Comparison of ENCODE assay signal across 19 cellular contexts in genomic region chr1:106517218-106517617, GRCh38.
DNase-seq lines count a peak whose midpoint lies in the region; FAIRE-seq and TF ChIP-seq lines count a peak whose summit lies in the region.
"Had no signal": no experiment of that assay in that cellular context is flagged by ENCODE, and none has a peak within 500 bp of the region (broad histone marks: within the 10 kb centered on the region; RNA-seq: fewer than 3 reads in every experiment).

No MANE protein-coding gene starts in this region.

- H2AK5ac ChIP-seq in H1 (ENCODE audit: low read depth, low read length) = no peak overlapping the region

- H3K9me3 ChIP-seq in NT2/D1 (ENCODE audit: insufficient read depth, low read length) = no peaks in the 10 kb centered on the region
- no peaks in the 10 kb centered on the region for H3K9me3 ChIP-seq in H1 (ENCODE audit: insufficient read depth in 2 of 2, low read depth in 1 of 2, low read length in 1 of 2)
- H3K9me3 ChIP-seq in keratinocyte (ENCODE audit: control insufficient read depth, low read depth, low read length) = no peaks in the 10 kb centered on the region
- H3K9me3 ChIP-seq: BE2C had no signal

- no peak overlapping the region for H3K4ac ChIP-seq in H1 (replicated peaks; ENCODE audit: insufficient read length, low read depth, low read length)

- H2BK120ac ChIP-seq in H1 (replicated peaks; ENCODE audit: low read depth, low read length) = no peak overlapping the region

- no peak overlapping the region for H3K18ac ChIP-seq in H1 (ENCODE audit: extremely low read depth, low read length)

- TF ChIP-seq POLR2A in H1 (IDR thresholded peaks at IDR 0.05; ENCODE audit: control extremely low read depth in 1 of 2, low read depth in 2 of 2, low read length in 2 of 2) = no peak

- H3K9ac ChIP-seq in NT2/D1 (ENCODE audit: insufficient read length, low read depth) = no peak overlapping the region
- no peak overlapping the region for H3K9ac ChIP-seq in H1 (replicated peaks in 1 of 4; ENCODE audit: extremely low read depth in 1 of 4, low read depth in 3 of 4, low read length in 3 of 4)
- no peak overlapping the region for H3K9ac ChIP-seq in keratinocyte (ENCODE audit: control insufficient read depth, extremely low read depth, insufficient read depth, low read length)

- no peaks in the 10 kb centered on the region for H3K79me1 ChIP-seq in H1 (ENCODE audit: low read depth, low read length)

- no peak overlapping the region for H3K4me3 ChIP-seq in NT2/D1 (ENCODE audit: insufficient read length, low read depth)
- H3K4me3 ChIP-seq in H1 (ENCODE audit: extremely low read depth in 1 of 4, insufficient read depth in 2 of 4, low read depth in 3 of 4, low read length in 4 of 4) = no peak overlapping the region
- H3K4me3 ChIP-seq in keratinocyte (ENCODE audit: control insufficient read depth in 2 of 3, extremely low read depth in 1 of 3, insufficient read depth in 2 of 3, low read depth in 1 of 3, low read length in 3 of 3) = no peak overlapping the region
- H3K4me3 ChIP-seq in foreskin fibroblast (ENCODE audit: low read depth in 1 of 2, low read length in 2 of 2) = no peak overlapping the region
- H3K4me3 ChIP-seq: K562 had no signal

- H3K14ac ChIP-seq in H1 (ENCODE audit: insufficient read length) = no peak overlapping the region

- no peaks in the 10 kb centered on the region for H4K20me1 ChIP-seq in H1 (replicated peaks in 1 of 2; ENCODE audit: control insufficient read depth in 1 of 2, insufficient read depth in 2 of 2, low read length in 2 of 2)
- no peaks in the 10 kb centered on the region for H4K20me1 ChIP-seq in keratinocyte (ENCODE audit: control insufficient read depth, extremely low read depth, insufficient read depth, low read length)

- no peak for TF ChIP-seq RAD21 in H1 (IDR thresholded peaks at IDR 0.05 in 1 of 2, conservative IDR thresholded peaks at IDR 0.05 in 1 of 2; ENCODE audit: low read depth in 2 of 2, low read length in 2 of 2)

- H3K27ac ChIP-seq in H1 (ENCODE audit: low read depth, low read length) = no peak overlapping the region
- no peak overlapping the region for H3K27ac ChIP-seq in keratinocyte (ENCODE audit: control insufficient read depth, insufficient read depth, low read length)

- WGBS in H1 (ENCODE audit: extremely low coverage in 1 of 2, insufficient coverage in 1 of 2, insufficient read length in 1 of 2, insufficient replicate concordance in 2 of 2, low coverage in 1 of 2, low lambda C conversion rate in 2 of 2, missing lambda C conversion rate in 1 of 2), 2 experiments = 63% methylated on average over 3 of the region's 3 CpGs; no CpG with 5 or more reads in 1 of the 2 experiments

- H3K4me1 ChIP-seq in NT2/D1 (ENCODE audit: insufficient read depth, insufficient read length) (no peaks in the 10 kb centered on the region), H1 (replicated peaks in 1 of 4; ENCODE audit: control insufficient read depth in 3 of 4, insufficient read depth in 4 of 4, low read length in 3 of 4) (peaks cover 0 to 4% (median 1%) of the 10 kb centered on the region in 4 experiments; a peak in 3 of 7 replicates), keratinocyte (ENCODE audit: control insufficient read depth, extremely low read depth, insufficient read depth, low read length) (no peaks in the 10 kb centered on the region)
- H3K4me1 ChIP-seq: BE2C had no signal

- H2BK15ac ChIP-seq in H1 (ENCODE audit: low read length) = no peak overlapping the region

- no peaks in the 10 kb centered on the region for H3K9me1 ChIP-seq in keratinocyte (ENCODE audit: control insufficient read depth, extremely low read depth, insufficient read depth, low read length)

- no peak overlapping the region for H3K56ac ChIP-seq in H1 (replicated peaks; ENCODE audit: insufficient read length, low read depth, low read length)

- FAIRE-seq in H1 (lab: Jason Lieb, UNC) (peak; percentile 77), keratinocyte (lab: Jason Lieb, UNC) (no peak)
- FAIRE-seq: A204.1, H54, HTR-8/SVneo, K562 had no signal

- DNase-seq in NT2/D1 (ENCODE audit: low read depth, low spot score) = peak; percentile 22
- DNase-seq in H1 (ENCODE audit: low read depth in 1 of 2, low spot score in 2 of 2) = no peak
- DNase-seq in keratinocyte (ENCODE audit: low read depth, low spot score) = no peak
- DNase-seq in NCI-H2227 (lab: John Stamatoyannopoulos, UW; ENCODE audit: unreplicated experiment) = no peak
- no peak for DNase-seq in foreskin fibroblast
- no peak for DNase-seq in NCI-H82 treated with DMSO at 0.1 percent for 48 hours (lab: John Stamatoyannopoulos, UW; ENCODE audit: unreplicated experiment)
- DNase-seq in SIG-M5 treated with dmso at 0.1 percent for 504 hours (lab: John Stamatoyannopoulos, UW; ENCODE audit: unreplicated experiment) = no peak
- DNase-seq: ACHN; BE2C; C1 segment of cervical spinal cord; CD4-positive, CD25-positive, alpha-beta regulatory T cell; DMS153; DMS79; GF-D8; IMR-90 had no signal

- H3K4me2 ChIP-seq in H1 (ENCODE audit: insufficient read depth in 1 of 2, low read depth in 2 of 2, low read length in 2 of 2) = no peak overlapping the region
- no peak overlapping the region for H3K4me2 ChIP-seq in keratinocyte (ENCODE audit: control insufficient read depth, extremely low read depth, insufficient read depth, low read depth, low read length)

- no peak for TF ChIP-seq EP300 in H1 (IDR thresholded peaks at IDR 0.05; ENCODE audit: borderline replicate concordance in 1 of 2, low read depth in 2 of 2, low read length in 2 of 2)

- H3K79me2 ChIP-seq in H1 (ENCODE audit: control insufficient read depth in 1 of 2, insufficient read depth in 2 of 2, low read length in 2 of 2) = no peaks in the 10 kb centered on the region
- no peaks in the 10 kb centered on the region for H3K79me2 ChIP-seq in keratinocyte (ENCODE audit: control insufficient read depth, insufficient read depth, low read length)

- no peaks in the 10 kb centered on the region for H3K36me3 ChIP-seq in NT2/D1 (ENCODE audit: insufficient read depth, insufficient read length, low read length)
- no peaks in the 10 kb centered on the region for H3K36me3 ChIP-seq in H1 (ENCODE audit: control insufficient read depth in 2 of 4, insufficient read depth in 4 of 4, low read length in 3 of 4)
- H3K36me3 ChIP-seq in keratinocyte (ENCODE audit: control insufficient read depth in 2 of 2, extremely low read depth in 1 of 2, insufficient read depth in 2 of 2, low read length in 2 of 2) = no peaks in the 10 kb centered on the region
- H3K36me3 ChIP-seq: BE2C had no signal

- no peak overlapping the region for H4K5ac ChIP-seq in H1 (ENCODE audit: insufficient read length, low read depth, low read length)

- no peak overlapping the region for H4K8ac ChIP-seq in H1 (ENCODE audit: extremely low read depth, insufficient read depth, low read length)

- no peak overlapping the region for H2BK12ac ChIP-seq in H1 (ENCODE audit: low read depth, low read length)

- no peaks in the 10 kb centered on the region for H3K23me2 ChIP-seq in H1 (ENCODE audit: low read depth, low read length)

- no peak overlapping the region for H2BK5ac ChIP-seq in H1 (ENCODE audit: low read depth, low read length)

- CTCF ChIA-PET in H1 (lab: Charles Lee; ENCODE audit: partially characterized antibody) = no interaction called here

- no peak overlapping the region for H4K91ac ChIP-seq in H1 (replicated peaks; ENCODE audit: insufficient read length, low read length)

- no peak overlapping the region for H3K23ac ChIP-seq in H1 (ENCODE audit: insufficient read length)

- dilution Hi-C loops in keratinocyte (cut with MboI; ENCODE audit: extremely low pct_ligation_motif_present, low sequenced_read_pairs) = no loop called here

- H2BK20ac ChIP-seq in H1 (ENCODE audit: low read length) = no peak overlapping the region

- H3K27me3 ChIP-seq in NT2/D1 (ENCODE audit: insufficient read depth, insufficient read length) = no peaks in the 10 kb centered on the region
- H3K27me3 ChIP-seq in H1 (replicated peaks in 1 of 4; ENCODE audit: control insufficient read depth in 3 of 4, extremely low read depth in 1 of 4, insufficient read depth in 3 of 4, low read length in 3 of 4) = no peaks in the 10 kb centered on the region
- no peaks in the 10 kb centered on the region for H3K27me3 ChIP-seq in keratinocyte (ENCODE audit: control insufficient read depth, extremely low read depth, insufficient read depth, low read length)
- H3K27me3 ChIP-seq: BE2C had no signal

- POLR2A ChIA-PET in H1 (lab: Charles Lee; ENCODE audit: partially characterized antibody) = no interaction called here

- H2AFZ ChIP-seq in H1 (ENCODE audit: low read length) (no peak overlapping the region), keratinocyte (ENCODE audit: control insufficient read depth, low read length) (peak overlapping the region; percentile 16)

- TF ChIP-seq CTCF in H1 (IDR thresholded peaks at IDR 0.05; ENCODE audit: control extremely low read depth in 1 of 3, insufficient read depth in 1 of 3, low read depth in 1 of 3, low read length in 3 of 3) (no peak), keratinocyte (optimal IDR thresholded peaks at IDR 0.05 in 1 of 3, IDR thresholded peaks at IDR 0.05 in 1 of 3, conservative IDR thresholded peaks at IDR 0.05 in 1 of 3; ENCODE audit: extremely low read depth in 1 of 3, insufficient read depth in 2 of 3, low read length in 3 of 3) (no peak), foreskin fibroblast (IDR thresholded peaks at IDR 0.05; ENCODE audit: low read depth, low read length) (no peak)

TF ChIP-seq in H1, 55 proteins besides CTCF, POLR2A, EP300 and RAD21:
- peak; percentile 69; the same call in 1 of the 2 replicates for TF ChIP-seq TEAD4 (IDR thresholded peaks at IDR 0.05; ENCODE audit: low read depth, low read length)
- TF ChIP-seq HDAC2 (IDR thresholded peaks at IDR 0.05; ENCODE audit: borderline replicate concordance in 1 of 2, low read depth in 2 of 2, low read length in 2 of 2) = no peak
